Comparison of ENCODE assay signal across 9 cellular contexts in genomic region chr15:74188216-74188615, GRCh38. TPM values are rescaled to one million over a fixed set of nuclear protein-coding genes. Genes with fewer than 3 reads are reported as not detected.
"Had no signal": no experiment of that assay in that cellular context is flagged by ENCODE, and none has a peak within 500 bp of the region (broad histone marks: within the 10 kb centered on the region; RNA-seq: fewer than 3 reads in every experiment).

No MANE protein-coding gene starts in this region.

- H3K4me3 ChIP-seq: GM23338, HAP-1, K562 had no signal

- H3K36me3 ChIP-seq: HAP-1 had no signal

- H3K9me3 ChIP-seq: HAP-1 had no signal

- H3K4me2 ChIP-seq: GM23338 had no signal

- H3K9me3 Mint-ChIP-seq: GM23338, HFFc6 had no signal

- DNase-seq: H7, HFFc6, IMR-90 had no signal

- H3K4me3 Mint-ChIP-seq: GM23338, HFFc6 had no signal

- H3K4me1 Mint-ChIP-seq: GM23338 had no signal

- H3K4me1 ChIP-seq: HAP-1 had no signal

- H2AFZ ChIP-seq: GM23338 had no signal

- H3K27ac Mint-ChIP-seq: GM23338, HFFc6 had no signal

- ATAC-seq: GM23338, HCT116, K562 had no signal

RNA-seq across cellular contexts. Expression of gene STRA6, which starts 14.4 kb away (rescaled TPM):
- total RNA-seq: IMR-90 had no signal

RNA-seq across cellular contexts. Expression of gene ISLR, which starts 14.7 kb away (rescaled TPM):
- total RNA-seq: GM23338, HT-29, K562 had no signal
- polyA plus RNA-seq: K562 had no signal

RNA-seq across cellular contexts. Expression of gene CCDC33, which starts 47.9 kb away (rescaled TPM):
- total RNA-seq: IMR-90 had no signal
- polyA plus RNA-seq: IMR-90 had no signal

RNA-seq across cellular contexts. Expression of gene ISLR2, which starts 57.8 kb away (rescaled TPM):
- total RNA-seq: H4, HT-29, IMR-90, K562 had no signal
- polyA plus RNA-seq: IMR-90, K562 had no signal
